18 cellular contexts compared by ENCODE assay signal in the genomic region with DNA sequence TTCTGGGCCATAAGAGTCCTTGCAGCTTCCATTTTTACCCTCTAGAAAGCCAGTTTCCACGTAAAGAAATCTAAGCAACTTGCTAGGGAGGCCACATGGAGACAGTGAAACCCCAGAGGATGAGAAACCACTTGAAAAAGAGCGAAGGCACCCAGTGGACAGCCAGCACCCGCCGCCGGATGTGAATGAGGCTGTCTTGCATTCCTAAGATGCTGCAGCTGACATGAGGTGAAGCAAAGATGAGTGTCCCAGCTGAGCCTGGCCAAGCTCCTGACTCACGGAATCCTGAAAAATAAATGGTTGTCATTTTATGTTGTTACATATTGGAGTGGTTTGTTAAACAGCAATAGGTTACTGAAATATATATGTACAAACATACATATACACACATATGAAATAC. TPM values are rescaled to one million over a fixed set of nuclear protein-coding genes. Genes with fewer than 3 reads are reported as not detected.
DNase-seq lines count a peak whose midpoint lies in the region; ATAC-seq and TF ChIP-seq lines count a peak whose summit lies in the region.
"Had no signal": no experiment of that assay in that cellular context is flagged by ENCODE, and none has a peak within 500 bp of the region (broad histone marks: within the 10 kb centered on the region; RNA-seq: fewer than 3 reads in every experiment).

No MANE protein-coding gene starts in this region.

- TF ChIP-seq CTCF in GM23338 (conservative IDR thresholded peaks at IDR 0.05; ENCODE audit: low read depth in 2 of 2): no peak
- TF ChIP-seq CTCF in WERI-Rb-1 (IDR thresholded peaks at IDR 0.05; ENCODE audit: low read depth, low read length): no peak

- H2AFZ ChIP-seq in GM23338: peak overlapping the region; percentile 83; the same call in 1 of the 2 replicates
- H2AFZ ChIP-seq: neural progenitor cell had no signal

- no peaks in the 10 kb centered on the region for H3K4me1 ChIP-seq in GM23338 (ENCODE audit: insufficient read depth)
- H3K4me1 ChIP-seq: neural progenitor cell had no signal

- peak; percentile 49 for DNase-seq in 8988T
- DNase-seq in GM23338 (ENCODE audit: low spot score): no peak
- DNase-seq in WERI-Rb-1: no peak
- DNase-seq in iris pigment epithelial cell (ENCODE audit: low read depth): peak; percentile 93
- DNase-seq in natural killer cell treated with Interleukin-12 subunit alpha and Interleukin-12 subunit beta and Interleukin-15 and Interleukin-18, amount 100 ng/mL, for 72 hours (ENCODE audit: low spot score): no peak
- DNase-seq in activated CD4-positive, alpha-beta memory T cell treated with anti-CD3 and anti-CD28 coated beads, Interleukin-2, amount 10 ng/mL, durations not matched to agents 7 days and 5 days: no peak
- DNase-seq: activated CD4-positive, alpha-beta T cell treated with anti-CD3 and anti-CD28 coated beads, Interleukin-2, amount 50 U/mL, for 1 hour; activated naive CD8-positive, alpha-beta T cell treated with anti-CD3 and anti-CD28 coated beads, Interleukin-2, amount 10 ng/mL, durations not matched to agents 7 days and 5 days; activated T-cell treated with anti-CD3 and anti-CD28 coated beads, Interleukin-2, amount 50 U/mL, for 24 hours; COR-L47; mammary epithelial cell; sigmoid colon; stimulated activated CD4-positive, alpha-beta T cell treated with anti-CD3 and anti-CD28 coated beads, Interleukin-4, amount 100 ng/mL, for 4 hours had no signal

- H3K9me3 ChIP-seq in WERI-Rb-1 (ENCODE audit: severe bottlenecking): peaks cover 7% of the 10 kb centered on the region
- H3K9me3 ChIP-seq: sigmoid colon, tibial nerve had no signal

- no peaks in the 10 kb centered on the region for H3K9me3 Mint-ChIP-seq in GM23338
- H3K9me3 Mint-ChIP-seq in natural killer cell treated with Interleukin-12 subunit alpha and Interleukin-12 subunit beta and Interleukin-15 and Interleukin-18, amount 100 ng/mL, for 72 hours: no peaks in the 10 kb centered on the region
- H3K9me3 Mint-ChIP-seq in activated CD4-positive, alpha-beta memory T cell treated with anti-CD3 and anti-CD28 coated beads, Interleukin-2, amount 10 ng/mL, durations not matched to agents 7 days and 5 days: no peaks in the 10 kb centered on the region
- H3K9me3 Mint-ChIP-seq: activated naive CD8-positive, alpha-beta T cell treated with anti-CD3 and anti-CD28 coated beads, Interleukin-2, amount 10 ng/mL, durations not matched to agents 7 days and 5 days; activated T-cell treated with anti-CD3 and anti-CD28 coated beads, Interleukin-2, amount 50 U/mL, for 24 hours had no signal

- peaks cover 5% of the 10 kb centered on the region; the same call in 1 of the 2 replicates for H3K9me2 ChIP-seq in GM23338 (ENCODE audit: insufficient read depth)

- peaks cover 9% of the 10 kb centered on the region for H3K27me3 Mint-ChIP-seq in GM23338 (ENCODE audit: insufficient read depth, low read depth, poor library complexity)
- H3K27me3 Mint-ChIP-seq in natural killer cell treated with Interleukin-12 subunit alpha and Interleukin-12 subunit beta and Interleukin-15 and Interleukin-18, amount 100 ng/mL, for 72 hours: peaks cover 0 to 2% of the 10 kb centered on the region in 2 donors
- H3K27me3 Mint-ChIP-seq in activated CD4-positive, alpha-beta memory T cell treated with anti-CD3 and anti-CD28 coated beads, Interleukin-2, amount 10 ng/mL, durations not matched to agents 7 days and 5 days: peaks cover 7% of the 10 kb centered on the region

- no peak overlapping the region for H3K27ac ChIP-seq in GM23338 (ENCODE audit: low read depth)
- peak overlapping the region; percentile 72 for H3K27ac ChIP-seq in WERI-Rb-1
- H3K27ac ChIP-seq: HL-60, neural progenitor cell, tibial nerve had no signal

- H3K27me3 ChIP-seq in GM23338 (ENCODE audit: insufficient read depth) (no peaks in the 10 kb centered on the region), WERI-Rb-1 (ENCODE audit: insufficient read depth, low read depth, severe bottlenecking) (no peaks in the 10 kb centered on the region)
- H3K27me3 ChIP-seq: neural progenitor cell, sigmoid colon, tibial nerve had no signal

- POLR2A ChIA-PET in activated CD4-positive, alpha-beta memory T cell treated with anti-CD3 and anti-CD28 coated beads, Interleukin-2, amount 10 ng/mL, durations not matched to agents 7 days and 5 days (lab: Charles Lee): no interaction called here

- no peak overlapping the region for H3K27ac Mint-ChIP-seq in GM23338
- H3K27ac Mint-ChIP-seq in natural killer cell treated with Interleukin-12 subunit alpha and Interleukin-12 subunit beta and Interleukin-15 and Interleukin-18, amount 100 ng/mL, for 72 hours: no peak overlapping the region
- H3K27ac Mint-ChIP-seq in activated CD4-positive, alpha-beta memory T cell treated with anti-CD3 and anti-CD28 coated beads, Interleukin-2, amount 10 ng/mL, durations not matched to agents 7 days and 5 days: no peak overlapping the region
- H3K27ac Mint-ChIP-seq: activated naive CD8-positive, alpha-beta T cell treated with anti-CD3 and anti-CD28 coated beads, Interleukin-2, amount 10 ng/mL, durations not matched to agents 7 days and 5 days; activated T-cell treated with anti-CD3 and anti-CD28 coated beads, Interleukin-2, amount 50 U/mL, for 24 hours had no signal

- H3K79me2 ChIP-seq in GM23338 (replicated peaks; ENCODE audit: insufficient read depth): no peaks in the 10 kb centered on the region

- CTCF ChIA-PET in activated CD4-positive, alpha-beta memory T cell treated with anti-CD3 and anti-CD28 coated beads, Interleukin-2, amount 10 ng/mL, durations not matched to agents 7 days and 5 days (lab: Charles Lee): no interaction called here

- H3K36me3 Mint-ChIP-seq in GM23338 (ENCODE audit: low read depth): no peaks in the 10 kb centered on the region
- no peaks in the 10 kb centered on the region for H3K36me3 Mint-ChIP-seq in natural killer cell treated with Interleukin-12 subunit alpha and Interleukin-12 subunit beta and Interleukin-15 and Interleukin-18, amount 100 ng/mL, for 72 hours
- no peaks in the 10 kb centered on the region for H3K36me3 Mint-ChIP-seq in activated CD4-positive, alpha-beta memory T cell treated with anti-CD3 and anti-CD28 coated beads, Interleukin-2, amount 10 ng/mL, durations not matched to agents 7 days and 5 days (ENCODE audit: low read depth)
- H3K36me3 Mint-ChIP-seq: activated naive CD8-positive, alpha-beta T cell treated with anti-CD3 and anti-CD28 coated beads, Interleukin-2, amount 10 ng/mL, durations not matched to agents 7 days and 5 days; neural progenitor cell had no signal

- H3F3A ChIP-seq in GM23338 (replicated peaks; ENCODE audit: low read depth): no peaks in the 10 kb centered on the region

- H3K4me2 ChIP-seq in GM23338: no peak overlapping the region
- H3K4me2 ChIP-seq: neural progenitor cell had no signal

- H3K4me1 Mint-ChIP-seq in GM23338: peaks cover 15% of the 10 kb centered on the region
- no peaks in the 10 kb centered on the region for H3K4me1 Mint-ChIP-seq in natural killer cell treated with Interleukin-12 subunit alpha and Interleukin-12 subunit beta and Interleukin-15 and Interleukin-18, amount 100 ng/mL, for 72 hours (ENCODE audit: low read depth in 2 of 2)
- H3K4me1 Mint-ChIP-seq in activated CD4-positive, alpha-beta memory T cell treated with anti-CD3 and anti-CD28 coated beads, Interleukin-2, amount 10 ng/mL, durations not matched to agents 7 days and 5 days: no peaks in the 10 kb centered on the region

- H3K36me3 ChIP-seq in GM23338 (ENCODE audit: insufficient read depth) (no peaks in the 10 kb centered on the region), WERI-Rb-1 (no peaks in the 10 kb centered on the region)
- H3K36me3 ChIP-seq: neural progenitor cell, sigmoid colon, tibial nerve had no signal

- no peaks in the 10 kb centered on the region for H4K20me1 ChIP-seq in GM23338 (replicated peaks; ENCODE audit: insufficient read depth)

- H3K4me3 ChIP-seq in GM23338: no peak overlapping the region
- H3K4me3 ChIP-seq in WERI-Rb-1 (ENCODE audit: low read depth, low read length): no peak overlapping the region
- H3K4me3 ChIP-seq: neural progenitor cell, sigmoid colon, tibial nerve had no signal

- no peak overlapping the region for H3K4me3 Mint-ChIP-seq in GM23338
- H3K4me3 Mint-ChIP-seq in natural killer cell treated with Interleukin-12 subunit alpha and Interleukin-12 subunit beta and Interleukin-15 and Interleukin-18, amount 100 ng/mL, for 72 hours: no peak overlapping the region
- no peak overlapping the region for H3K4me3 Mint-ChIP-seq in activated CD4-positive, alpha-beta memory T cell treated with anti-CD3 and anti-CD28 coated beads, Interleukin-2, amount 10 ng/mL, durations not matched to agents 7 days and 5 days
- H3K4me3 Mint-ChIP-seq: activated naive CD8-positive, alpha-beta T cell treated with anti-CD3 and anti-CD28 coated beads, Interleukin-2, amount 10 ng/mL, durations not matched to agents 7 days and 5 days; activated T-cell treated with anti-CD3 and anti-CD28 coated beads, Interleukin-2, amount 50 U/mL, for 24 hours; neural progenitor cell had no signal

- ATAC-seq in GM23338 (no peak), HG02759 (IDR thresholded peaks at IDR 0.05; ENCODE audit: unreplicated experiment) (no peak), GM21717 (IDR thresholded peaks at IDR 0.05; ENCODE audit: unreplicated experiment) (no peak)
- ATAC-seq in natural killer cell treated with Interleukin-12 subunit alpha and Interleukin-12 subunit beta and Interleukin-15 and Interleukin-18, amount 100 ng/mL, for 72 hours: no peak

TF ChIP-seq in GM23338, 12 proteins besides CTCF, POLR2A, EP300 and RAD21 (continues in another document):
- TF ChIP-seq, protein P1, sequence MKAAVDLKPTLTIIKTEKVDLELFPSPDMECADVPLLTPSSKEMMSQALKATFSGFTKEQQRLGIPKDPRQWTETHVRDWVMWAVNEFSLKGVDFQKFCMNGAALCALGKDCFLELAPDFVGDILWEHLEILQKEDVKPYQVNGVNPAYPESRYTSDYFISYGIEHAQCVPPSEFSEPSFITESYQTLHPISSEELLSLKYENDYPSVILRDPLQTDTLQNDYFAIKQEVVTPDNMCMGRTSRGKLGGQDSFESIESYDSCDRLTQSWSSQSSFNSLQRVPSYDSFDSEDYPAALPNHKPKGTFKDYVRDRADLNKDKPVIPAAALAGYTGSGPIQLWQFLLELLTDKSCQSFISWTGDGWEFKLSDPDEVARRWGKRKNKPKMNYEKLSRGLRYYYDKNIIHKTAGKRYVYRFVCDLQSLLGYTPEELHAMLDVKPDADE (IDR thresholded peaks at IDR 0.05): no peak
- no peak for TF ChIP-seq NANOG (IDR thresholded peaks at IDR 0.05; ENCODE audit: borderline replicate concordance)
- no peak for TF ChIP-seq JUNB (IDR thresholded peaks at IDR 0.05; ENCODE audit: unreplicated experiment)

RNA-seq across cellular contexts. Expression of a gene that starts 44.7 kb away (rescaled TPM):
- total RNA-seq in GM23338 (2014; rRNA removed; shearing (Covaris generic)): 401 and 483 TPM in 2 replicates
- polyA plus RNA-seq in GM23338 (2016; fragmentation: Nextera tagmentation; extraction: Ambion mirVana): 912 and 979 TPM in 2 replicates
- 100 to 1,000 TPM; 226 to 330 TPM for total RNA-seq in natural killer cell treated with Interleukin-12 subunit alpha and Interleukin-12 subunit beta and Interleukin-15 and Interleukin-18, amount 100 ng/mL, for 72 hours
- 100 to 1,000 TPM; 426 to 432 TPM for total RNA-seq in activated CD4-positive, alpha-beta memory T cell treated with anti-CD3 and anti-CD28 coated beads, Interleukin-2, amount 10 ng/mL, durations not matched to agents 7 days and 5 days

Comparison
In these comparisons a context has a peak if more than half of its experiments do, and no peak if none do; other contexts are left out.
1. DNase-seq: peak in 8988T (single experiment) and iris pigment epithelial cell (single experiment); none in GM23338 (single experiment), WERI-Rb-1 (single experiment), natural killer cell treated with Interleukin-12 subunit alpha and Interleukin-12 subunit beta and Interleukin-15 and Interleukin-18, amount 100 ng/mL, for 72 hours (single experiment) and activated CD4-positive, alpha-beta memory T cell treated with anti-CD3 and anti-CD28 coated beads, Interleukin-2, amount 10 ng/mL, durations not matched to agents 7 days and 5 days (single experiment).